ENCODE assay signal across 8 cellular contexts in genomic region chr6:137218917-137219663, GRCh38. TPM values are rescaled to one million over a fixed set of nuclear protein-coding genes. Genes with fewer than 3 reads are reported as not detected.
DNase-seq lines count a peak whose midpoint lies in the region; ATAC-seq and TF ChIP-seq lines count a peak whose summit lies in the region.

TSS of gene IFNGR1 (minus strand) at chr6:137219385. CDS start at chr6:137219327, 58 bp downstream.

- peak within 1 kb of the TSS; percentile 42 for H3K18ac ChIP-seq in mesendoderm (ENCODE audit: low read length)

- H3K4me3 Mint-ChIP-seq in endodermal cell: peak within 1 kb of the TSS; percentile 85

- H3K9ac ChIP-seq in OCI-LY3 (ENCODE audit: low read length) (peak within 1 kb of the TSS; percentile 78), endodermal cell (ENCODE audit: extremely low read depth, low read length, poor library complexity, severe bottlenecking) (peak within 1 kb of the TSS; percentile 87), mesendoderm (ENCODE audit: low read length) (peak within 1 kb of the TSS; percentile 94)

- H2AFZ ChIP-seq in OCI-LY3 (ENCODE audit: low read depth, low read length): peak within 1 kb of the TSS; percentile 56

- ATAC-seq in GM21515 (IDR thresholded peaks at IDR 0.05; ENCODE audit: unreplicated experiment): peak; percentile 95

- DNase-seq in D341Med (ENCODE audit: low spot score) (peak; percentile 98), HuH-7.5 (ENCODE audit: low spot score) (peak; percentile 68), endodermal cell (peak; percentile 98), mesendoderm (peak; percentile 96)
- DNase-seq in activated CD8-positive, alpha-beta memory T cell treated with anti-CD3 and anti-CD28 coated beads, Interleukin-2, amount 50 U/mL, for 4 hours: peak; percentile 98
- DNase-seq in stimulated activated CD8-positive, alpha-beta memory T cell treated with anti-CD3 and anti-CD28 coated beads, Interleukin-15, amount 100 ng/mL, for 1 hour (ENCODE audit: low read depth): peak; percentile 93

- H3K9me3 ChIP-seq in OCI-LY3 (ENCODE audit: insufficient read depth, low read length) (no peaks in the 10 kb centered on the region), endodermal cell (ENCODE audit: control insufficient read depth, low read length) (no peaks in the 10 kb centered on the region)

- no peak within 1 kb of the TSS for H2BK120ac ChIP-seq in mesendoderm (ENCODE audit: low read depth, low read length)

- peaks cover 50% of the 10 kb centered on the region for H3K79me2 ChIP-seq in OCI-LY3 (ENCODE audit: low read length)
- peaks cover 35% of the 10 kb centered on the region for H3K79me2 ChIP-seq in mesendoderm (ENCODE audit: control insufficient read depth, insufficient read depth, low read length)

- peaks cover 9% of the 10 kb centered on the region for H3K36me3 Mint-ChIP-seq in endodermal cell (ENCODE audit: low read depth)

- no peak within 1 kb of the TSS for H2BK15ac ChIP-seq in mesendoderm (replicated peaks; ENCODE audit: low read depth)

- H2BK5ac ChIP-seq in mesendoderm (ENCODE audit: low read length): peak within 1 kb of the TSS; percentile 97

- H3K36me3 ChIP-seq in OCI-LY3 (replicated peaks; ENCODE audit: low read depth, low read length): peaks cover 8% of the 10 kb centered on the region
- no peaks in the 10 kb centered on the region for H3K36me3 ChIP-seq in endodermal cell (ENCODE audit: control insufficient read depth, insufficient read depth, low read length)
- no peaks in the 10 kb centered on the region for H3K36me3 ChIP-seq in mesendoderm (ENCODE audit: control insufficient read depth, insufficient read depth, low read length)

- peak within 1 kb of the TSS; percentile 56 for H3K23ac ChIP-seq in mesendoderm (ENCODE audit: low read length)

- H3K27ac ChIP-seq in OCI-LY3 (ENCODE audit: low read length) (peak within 1 kb of the TSS; percentile 48), endodermal cell (ENCODE audit: low read depth, low read length) (peak within 1 kb of the TSS; percentile 78), mesendoderm (ENCODE audit: low read depth, low read length) (peak within 1 kb of the TSS; percentile 79)

- no peak within 1 kb of the TSS for H4K8ac ChIP-seq in mesendoderm (ENCODE audit: low read depth, low read length)

- H3K27ac Mint-ChIP-seq in endodermal cell: peak within 1 kb of the TSS; percentile 96

- H3K4me3 ChIP-seq in OCI-LY3 (ENCODE audit: low read length): peak within 1 kb of the TSS; percentile 94
- peak within 1 kb of the TSS; percentile 98 for H3K4me3 ChIP-seq in endodermal cell (ENCODE audit: low read length)
- peak within 1 kb of the TSS; percentile 98 for H3K4me3 ChIP-seq in mesendoderm (ENCODE audit: low read length)

- peaks cover 17% of the 10 kb centered on the region for H3K79me1 ChIP-seq in mesendoderm (ENCODE audit: low read length)

- H3K27me3 Mint-ChIP-seq in endodermal cell (ENCODE audit: insufficient read depth): no peaks in the 10 kb centered on the region

- H2AK5ac ChIP-seq in mesendoderm (ENCODE audit: low read length): no peak within 1 kb of the TSS

- peaks cover 2% of the 10 kb centered on the region for H3K9me3 Mint-ChIP-seq in endodermal cell

- H3K27me3 ChIP-seq in OCI-LY3 (ENCODE audit: low read depth, low read length): no peaks in the 10 kb centered on the region
- H3K27me3 ChIP-seq in endodermal cell (ENCODE audit: control insufficient read depth, insufficient read depth, low read length, poor library complexity, severe bottlenecking): no peaks in the 10 kb centered on the region
- no peaks in the 10 kb centered on the region for H3K27me3 ChIP-seq in mesendoderm (ENCODE audit: insufficient read depth, low read length, poor library complexity)

- TF ChIP-seq CTCF in OCI-LY3 (IDR thresholded peaks at IDR 0.05; ENCODE audit: low read depth, low read length) (no peak), endodermal cell (conservative IDR thresholded peaks at IDR 0.05) (no peak)

- H3K4me1 ChIP-seq in OCI-LY3 (ENCODE audit: low read length) (peaks cover 38% of the 10 kb centered on the region), endodermal cell (ENCODE audit: control insufficient read depth, insufficient read depth, low read length) (no peaks in the 10 kb centered on the region), mesendoderm (ENCODE audit: control insufficient read depth, low read depth, low read length) (peaks cover 4% of the 10 kb centered on the region)

- H3K4me1 Mint-ChIP-seq in endodermal cell: peaks cover 35% of the 10 kb centered on the region

- no peak within 1 kb of the TSS for H3K4ac ChIP-seq in mesendoderm (ENCODE audit: low read depth, low read length)

- H3K4me2 ChIP-seq in OCI-LY3 (ENCODE audit: low read length) (peak within 1 kb of the TSS; percentile 89), mesendoderm (ENCODE audit: low read length) (peak within 1 kb of the TSS; percentile 95)

- 0% methylated on average over 8 to 64 of the region's 64 CpGs for WGBS in endodermal cell (ENCODE audit: insufficient coverage in 1 of 2, insufficient read length in 1 of 2), 2 experiments
- no CpG with 5 or more reads among the region's 64 CpGs for WGBS in mesendoderm (ENCODE audit: extremely low coverage, insufficient coverage, low lambda C conversion rate)

- no peak within 1 kb of the TSS for H4K5ac ChIP-seq in mesendoderm (ENCODE audit: low read length)

- H4K20me1 ChIP-seq in OCI-LY3 (ENCODE audit: insufficient read depth, low read length): peaks cover 28% of the 10 kb centered on the region

- H3K56ac ChIP-seq in mesendoderm (ENCODE audit: low read length): peak within 1 kb of the TSS; percentile 100

RNA-seq across cellular contexts. Expression of gene IFNGR1, which starts in this region (rescaled TPM):
- total RNA-seq in endodermal cell: 10 to 100 TPM; 23.7 to 30.2 TPM
- 38.7 TPM for polyA plus RNA-seq in endodermal cell (2013, experiment 1 of 2)
- 34.8 TPM for polyA plus RNA-seq in endodermal cell (2013, experiment 2 of 2)
- 18.6 TPM for polyA plus RNA-seq in mesendoderm (2013, experiment 1 of 2)
- 19.6 TPM for polyA plus RNA-seq in mesendoderm (2013, experiment 2 of 2)

Comparison
In these comparisons a context has a peak if more than half of its experiments do, and no peak if none do; other contexts are left out.
1. Peak in every context shown above with its lines: DNase-seq, ATAC-seq, H3K4me3 ChIP-seq and H3K27ac ChIP-seq.